In the genomic region with DNA sequence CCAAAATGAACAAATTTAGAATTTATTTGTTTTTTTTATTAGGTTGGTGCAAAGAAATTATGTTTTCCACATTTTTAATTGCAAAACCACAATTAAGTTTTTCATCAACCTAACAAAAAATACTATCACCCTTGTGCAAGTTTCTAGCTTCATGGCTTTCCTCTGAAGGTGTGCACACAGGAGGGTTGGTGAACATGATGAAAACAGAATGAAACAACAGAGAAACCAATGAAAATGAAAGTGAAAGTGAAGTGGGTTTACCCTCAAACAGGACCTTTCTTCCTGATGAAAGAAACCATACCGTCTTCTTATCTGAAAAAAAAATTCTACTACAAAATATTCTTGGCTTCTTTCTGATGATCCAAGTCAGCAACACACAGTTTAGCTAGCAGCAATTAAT, we compare ENCODE assay signal across 11 cellular contexts.
A peak's percentile ranks its signal among the peaks of the same experiment; 100 is the strongest.
DNase-seq lines count a peak whose midpoint lies in the region; ATAC-seq and TF ChIP-seq lines count a peak whose summit lies in the region.
"Had no signal": no experiment of that assay in that cellular context is flagged by ENCODE, and none has a peak within 500 bp of the region (broad histone marks: within the 10 kb centered on the region; RNA-seq: fewer than 3 reads in every experiment).

No MANE protein-coding gene starts in this region.

- peak; percentile 55 for ATAC-seq in stimulated activated naive CD8-positive, alpha-beta T cell treated with anti-CD3 and anti-CD28 coated beads, Interleukin-15, Interleukin-2, amounts not matched to agents 100 U/mL and 50 U/mL, for 24 hours
- no peak for ATAC-seq in HG03432 (IDR thresholded peaks at IDR 0.05; ENCODE audit: unreplicated experiment)

- POLR2A ChIA-PET in activated CD4-positive, alpha-beta memory T cell treated with anti-CD3 and anti-CD28 coated beads, Interleukin-2, amount 10 ng/mL, durations not matched to agents 7 days and 5 days (lab: Charles Lee): no interaction called here
- POLR2A ChIA-PET in activated CD4-positive, alpha-beta memory T cell treated with anti-CD3 and anti-CD28 coated beads for 36 hours (lab: Charles Lee): no interaction called here
- POLR2A ChIA-PET in RWPE1 (lab: Yijun Ruan, JAX; ENCODE audit: low non-redundant PET): no interaction called here

- H3K36me3 Mint-ChIP-seq in activated CD4-positive, alpha-beta memory T cell treated with anti-CD3 and anti-CD28 coated beads, Interleukin-2, amount 10 ng/mL, durations not matched to agents 7 days and 5 days (ENCODE audit: low read depth): no peaks in the 10 kb centered on the region
- H3K36me3 Mint-ChIP-seq in activated CD4-positive, alpha-beta memory T cell treated with anti-CD3 and anti-CD28 coated beads for 36 hours: no peaks in the 10 kb centered on the region

- no peaks in the 10 kb centered on the region for H3K27me3 Mint-ChIP-seq in activated CD4-positive, alpha-beta memory T cell treated with anti-CD3 and anti-CD28 coated beads, Interleukin-2, amount 10 ng/mL, durations not matched to agents 7 days and 5 days
- H3K27me3 Mint-ChIP-seq in activated CD4-positive, alpha-beta memory T cell treated with anti-CD3 and anti-CD28 coated beads for 36 hours: no peaks in the 10 kb centered on the region

- no peak for DNase-seq in activated CD4-positive, alpha-beta memory T cell treated with anti-CD3 and anti-CD28 coated beads, Interleukin-2, amount 10 ng/mL, durations not matched to agents 7 days and 5 days
- DNase-seq in activated CD4-positive, alpha-beta memory T cell treated with anti-CD3 and anti-CD28 coated beads for 36 hours: no peak
- DNase-seq in RWPE1 (ENCODE audit: low spot score) (peak; percentile 5), fibroblast of mammary gland (ENCODE audit: low read depth) (peak; percentile 22)
- DNase-seq in stimulated activated naive CD8-positive, alpha-beta T cell treated with anti-CD3 and anti-CD28 coated beads, Interleukin-15, Interleukin-2, amounts not matched to agents 100 U/mL and 50 U/mL, for 24 hours: no peak
- no peak for DNase-seq in stimulated activated naive CD4-positive, alpha-beta T cell treated with Interleukin-2 at 50 U/mL for 16 hours (lab: John Stamatoyannopoulos, UW)
- no peak for DNase-seq in stimulated activated CD4-positive, alpha-beta T cell treated with anti-CD3 and anti-CD28 coated beads, Interleukin-4, amount 100 ng/mL, for 24 hours
- DNase-seq: activated gamma-delta T cell, C1 segment of cervical spinal cord, NCI-H2171 had no signal

- H3K4me3 Mint-ChIP-seq in activated CD4-positive, alpha-beta memory T cell treated with anti-CD3 and anti-CD28 coated beads, Interleukin-2, amount 10 ng/mL, durations not matched to agents 7 days and 5 days: peak overlapping the region; percentile 46
- no peak overlapping the region for H3K4me3 Mint-ChIP-seq in activated CD4-positive, alpha-beta memory T cell treated with anti-CD3 and anti-CD28 coated beads for 36 hours

- no peak overlapping the region for H3K27ac ChIP-seq in RWPE1

- intact Hi-C loops in activated CD4-positive, alpha-beta memory T cell treated with anti-CD3 and anti-CD28 coated beads for 36 hours (cut with micrococcal nuclease): no loop called here

- peak overlapping the region; percentile 17 for H3K4me3 ChIP-seq in fibroblast of mammary gland (ENCODE audit: control insufficient read depth, low read depth, low read length)

- H3K9me3 Mint-ChIP-seq in activated CD4-positive, alpha-beta memory T cell treated with anti-CD3 and anti-CD28 coated beads, Interleukin-2, amount 10 ng/mL, durations not matched to agents 7 days and 5 days: peaks cover 4% of the 10 kb centered on the region
- H3K9me3 Mint-ChIP-seq in activated CD4-positive, alpha-beta memory T cell treated with anti-CD3 and anti-CD28 coated beads for 36 hours: no peaks in the 10 kb centered on the region

- CTCF ChIA-PET in activated CD4-positive, alpha-beta memory T cell treated with anti-CD3 and anti-CD28 coated beads, Interleukin-2, amount 10 ng/mL, durations not matched to agents 7 days and 5 days (lab: Charles Lee): interaction anchor here (0.7 kb wide), 1 partner anchor 803 kb away, joined by 3 read pairs; no protein-coding TSS in a partner anchor
- CTCF ChIA-PET in activated CD4-positive, alpha-beta memory T cell treated with anti-CD3 and anti-CD28 coated beads for 36 hours (lab: Charles Lee): no interaction called here
- CTCF ChIA-PET in RWPE1 (lab: Yijun Ruan, JAX): no interaction called here

- H3K27ac Mint-ChIP-seq in activated CD4-positive, alpha-beta memory T cell treated with anti-CD3 and anti-CD28 coated beads, Interleukin-2, amount 10 ng/mL, durations not matched to agents 7 days and 5 days: no peak overlapping the region
- H3K27ac Mint-ChIP-seq in activated CD4-positive, alpha-beta memory T cell treated with anti-CD3 and anti-CD28 coated beads for 36 hours: no peak overlapping the region

- TF ChIP-seq CTCF in RWPE1 (conservative IDR thresholded peaks at IDR 0.05; ENCODE audit: low read depth) (no peak), fibroblast of mammary gland (conservative IDR thresholded peaks at IDR 0.05; ENCODE audit: control insufficient read depth, insufficient read depth, low read depth, low read length) (no peak)

- H3K4me1 Mint-ChIP-seq in activated CD4-positive, alpha-beta memory T cell treated with anti-CD3 and anti-CD28 coated beads, Interleukin-2, amount 10 ng/mL, durations not matched to agents 7 days and 5 days: peaks cover 19% of the 10 kb centered on the region
- peaks cover 18% of the 10 kb centered on the region for H3K4me1 Mint-ChIP-seq in activated CD4-positive, alpha-beta memory T cell treated with anti-CD3 and anti-CD28 coated beads for 36 hours (ENCODE audit: low read depth)

Comparison
In these comparisons a context has a peak if more than half of its experiments do, and no peak if none do; other contexts are left out.
1. DNase-seq: peak in RWPE1 (single experiment) and fibroblast of mammary gland (single experiment); none in activated CD4-positive, alpha-beta memory T cell treated with anti-CD3 and anti-CD28 coated beads, Interleukin-2, amount 10 ng/mL, durations not matched to agents 7 days and 5 days (single experiment), activated CD4-positive, alpha-beta memory T cell treated with anti-CD3 and anti-CD28 coated beads for 36 hours (single experiment), stimulated activated naive CD8-positive, alpha-beta T cell treated with anti-CD3 and anti-CD28 coated beads, Interleukin-15, Interleukin-2, amounts not matched to agents 100 U/mL and 50 U/mL, for 24 hours (single experiment), stimulated activated naive CD4-positive, alpha-beta T cell treated with Interleukin-2 at 50 U/mL for 16 hours (single experiment) and stimulated activated CD4-positive, alpha-beta T cell treated with anti-CD3 and anti-CD28 coated beads, Interleukin-4, amount 100 ng/mL, for 24 hours (single experiment).